ENCODE assay signal across 8 cellular contexts in genomic region chr3:66480666-66481065, GRCh38. TPM values are rescaled to one million over a fixed set of nuclear protein-coding genes. Genes with fewer than 3 reads are reported as not detected.
A peak's percentile ranks its signal among the peaks of the same experiment; 100 is the strongest.
DNase-seq lines count a peak whose midpoint lies in the region; ATAC-seq and TF ChIP-seq lines count a peak whose summit lies in the region.

No MANE protein-coding gene starts in this region.

- no peaks in the 10 kb centered on the region for H3K27me3 Mint-ChIP-seq in activated naive CD4-positive, alpha-beta T cell treated with anti-CD3 and anti-CD28 coated beads, Interleukin-2, amount 10 ng/mL, durations not matched to agents 7 days and 5 days
- H3K27me3 Mint-ChIP-seq in natural killer cell treated with Interleukin-12 subunit alpha and Interleukin-12 subunit beta and Interleukin-15 and Interleukin-18, amount 100 ng/mL, for 72 hours = peaks cover 0 to 10% of the 10 kb centered on the region in 2 donors

- H3K4me3 Mint-ChIP-seq in activated naive CD4-positive, alpha-beta T cell treated with anti-CD3 and anti-CD28 coated beads, Interleukin-2, amount 10 ng/mL, durations not matched to agents 7 days and 5 days = peak overlapping the region; percentile 62
- H3K4me3 Mint-ChIP-seq in natural killer cell treated with Interleukin-12 subunit alpha and Interleukin-12 subunit beta and Interleukin-15 and Interleukin-18, amount 100 ng/mL, for 72 hours = peak overlapping the region; percentile 71

- H3K4me1 Mint-ChIP-seq in activated naive CD4-positive, alpha-beta T cell treated with anti-CD3 and anti-CD28 coated beads, Interleukin-2, amount 10 ng/mL, durations not matched to agents 7 days and 5 days = peaks cover 26% of the 10 kb centered on the region
- peaks cover 67 to 69% of the 10 kb centered on the region in 2 donors for H3K4me1 Mint-ChIP-seq in natural killer cell treated with Interleukin-12 subunit alpha and Interleukin-12 subunit beta and Interleukin-15 and Interleukin-18, amount 100 ng/mL, for 72 hours (ENCODE audit: low read depth in 2 of 2)

- ATAC-seq in HG03108 (IDR thresholded peaks at IDR 0.05; ENCODE audit: unreplicated experiment) = peak; percentile 40
- peak; percentile 71 to 83 for ATAC-seq in natural killer cell treated with Interleukin-12 subunit alpha and Interleukin-12 subunit beta and Interleukin-15 and Interleukin-18, amount 100 ng/mL, for 72 hours

- DNase-seq in GM10266 (ENCODE audit: extremely low spot score) (peak; percentile 24), SW 1271 (lab: John Stamatoyannopoulos, UW) (no peak), G401 (ENCODE audit: low spot score) (no peak), NCI-H2196 treated with DMSO at 0.1 percent for 48 hours (lab: John Stamatoyannopoulos, UW; ENCODE audit: unreplicated experiment) (no peak), NCI-H1930 (lab: John Stamatoyannopoulos, UW) (no peak)
- peak; percentile 57 for DNase-seq in activated naive CD4-positive, alpha-beta T cell treated with anti-CD3 and anti-CD28 coated beads, Interleukin-2, amount 10 ng/mL, durations not matched to agents 7 days and 5 days
- DNase-seq in natural killer cell treated with Interleukin-12 subunit alpha and Interleukin-12 subunit beta and Interleukin-15 and Interleukin-18, amount 100 ng/mL, for 72 hours (ENCODE audit: low spot score) = peak; percentile 66

- H3K36me3 Mint-ChIP-seq in activated naive CD4-positive, alpha-beta T cell treated with anti-CD3 and anti-CD28 coated beads, Interleukin-2, amount 10 ng/mL, durations not matched to agents 7 days and 5 days = peaks cover 35% of the 10 kb centered on the region
- peaks cover 17% of the 10 kb centered on the region for H3K36me3 Mint-ChIP-seq in natural killer cell treated with Interleukin-12 subunit alpha and Interleukin-12 subunit beta and Interleukin-15 and Interleukin-18, amount 100 ng/mL, for 72 hours

- CTCF ChIA-PET in activated naive CD4-positive, alpha-beta T cell treated with anti-CD3 and anti-CD28 coated beads, Interleukin-2, amount 10 ng/mL, durations not matched to agents 7 days and 5 days (lab: Charles Lee) = interaction anchor here (1.4 to 3.7 kb wide), 2 partner anchors 11 to 16 kb away, joined by 7 to 10 read pairs; no protein-coding TSS in a partner anchor

- peaks cover 11% of the 10 kb centered on the region for H3K9me3 Mint-ChIP-seq in activated naive CD4-positive, alpha-beta T cell treated with anti-CD3 and anti-CD28 coated beads, Interleukin-2, amount 10 ng/mL, durations not matched to agents 7 days and 5 days
- H3K9me3 Mint-ChIP-seq in natural killer cell treated with Interleukin-12 subunit alpha and Interleukin-12 subunit beta and Interleukin-15 and Interleukin-18, amount 100 ng/mL, for 72 hours = peaks cover 3% of the 10 kb centered on the region

- no peak for TF ChIP-seq CTCF in GM10266 (IDR thresholded peaks at IDR 0.05; ENCODE audit: control insufficient read depth, insufficient read depth, low read depth, missing control alignments)

- in situ Hi-C loops in G401 (cut with HindIII; ENCODE audit: low sequenced_read_pairs) = no loop called here

- H3K27ac Mint-ChIP-seq in activated naive CD4-positive, alpha-beta T cell treated with anti-CD3 and anti-CD28 coated beads, Interleukin-2, amount 10 ng/mL, durations not matched to agents 7 days and 5 days = peak overlapping the region; percentile 91
- H3K27ac Mint-ChIP-seq in natural killer cell treated with Interleukin-12 subunit alpha and Interleukin-12 subunit beta and Interleukin-15 and Interleukin-18, amount 100 ng/mL, for 72 hours = peak overlapping the region; percentile 72 to 84

RNA-seq across cellular contexts. Expression of gene LRIG1, which starts 20.2 kb away (rescaled TPM):
- 10 to 100 TPM; 21.6 to 41.1 TPM for total RNA-seq in natural killer cell treated with Interleukin-12 subunit alpha and Interleukin-12 subunit beta and Interleukin-15 and Interleukin-18, amount 100 ng/mL, for 72 hours
- 1.3 and 1.7 TPM in 2 replicates for total RNA-seq in G401 (2014; rRNA removed; shearing (Covaris generic))

Comparison
In these comparisons a context has a peak if more than half of its experiments do, and no peak if none do; other contexts are left out.
1. DNase-seq: peak in GM10266 (single experiment), activated naive CD4-positive, alpha-beta T cell treated with anti-CD3 and anti-CD28 coated beads, Interleukin-2, amount 10 ng/mL, durations not matched to agents 7 days and 5 days (single experiment) and natural killer cell treated with Interleukin-12 subunit alpha and Interleukin-12 subunit beta and Interleukin-15 and Interleukin-18, amount 100 ng/mL, for 72 hours (single experiment); none in SW 1271 (0 of 2), G401 (single experiment), NCI-H2196 treated with DMSO at 0.1 percent for 48 hours (single experiment) and NCI-H1930 (0 of 2).